Comparison of ENCODE assay signal across 17 cellular contexts in genomic region chr7:7946486-7946885, GRCh38.
"Had no signal": no experiment of that assay in that cellular context is flagged by ENCODE, and none has a peak within 500 bp of the region (broad histone marks: within the 10 kb centered on the region; RNA-seq: fewer than 3 reads in every experiment).

No MANE protein-coding gene starts in this region.

- H3K27me3 Mint-ChIP-seq: activated naive CD4-positive, alpha-beta T cell treated with anti-CD3 and anti-CD28 coated beads, Interleukin-2, amount 10 ng/mL, durations not matched to agents 7 days and 5 days; naive thymus-derived CD4-positive, alpha-beta T cell had no signal

- H3K27me3 ChIP-seq: adrenal gland, colonic mucosa, esophagus squamous epithelium, neutrophil, thyroid gland, vagina had no signal

- H3K4me3 ChIP-seq: adrenal gland, colonic mucosa, esophagus squamous epithelium, left ventricle myocardium inferior, mucosa of descending colon, thyroid gland, vagina had no signal

- H3K36me3 ChIP-seq: adrenal gland, colonic mucosa, esophagus squamous epithelium, left ventricle myocardium inferior, neutrophil, thyroid gland, vagina had no signal

- ATAC-seq: mucosa of descending colon; naive thymus-derived CD4-positive, alpha-beta T cell; stimulated activated effector memory CD8-positive, alpha-beta T cell treated with anti-CD3 and anti-CD28 coated beads, Interleukin-12 subunit alpha, Interleukin-12 subunit beta, amount 100 ng/mL, for 72 hours had no signal

- H3K4me3 Mint-ChIP-seq: activated naive CD4-positive, alpha-beta T cell treated with anti-CD3 and anti-CD28 coated beads, Interleukin-2, amount 10 ng/mL, durations not matched to agents 7 days and 5 days; activated T-helper 1 cell treated with anti-CD3 and anti-CD28 coated beads, Interleukin-12 subunit alpha, Interleukin-12 subunit beta, Interleukin-2, Interleukin-4 antibody, amounts not matched to agents 30 ng/mL and 10 ng/mL and 1 ng/mL, durations not matched to agents 14 hours and 24 hours and 36 hours; stimulated activated effector memory CD8-positive, alpha-beta T cell treated with anti-CD3 and anti-CD28 coated beads, Interleukin-12 subunit alpha, Interleukin-12 subunit beta, amount 100 ng/mL, for 72 hours had no signal

- H3K27ac ChIP-seq: adrenal gland, colonic mucosa, esophagus squamous epithelium, left ventricle myocardium inferior, neutrophil, thyroid gland, vagina had no signal

- H3K27ac Mint-ChIP-seq: activated T-helper 1 cell treated with anti-CD3 and anti-CD28 coated beads, Interleukin-12 subunit alpha, Interleukin-12 subunit beta, Interleukin-2, Interleukin-4 antibody, amounts not matched to agents 30 ng/mL and 10 ng/mL and 1 ng/mL, durations not matched to agents 14 hours and 24 hours and 36 hours; stimulated activated effector memory CD8-positive, alpha-beta T cell treated with anti-CD3 and anti-CD28 coated beads, Interleukin-12 subunit alpha, Interleukin-12 subunit beta, amount 100 ng/mL, for 72 hours had no signal

- H3K4me1 ChIP-seq: adrenal gland, colonic mucosa, esophagus squamous epithelium, left ventricle myocardium inferior, thyroid gland, vagina had no signal

- DNase-seq: activated CD4-positive, alpha-beta T cell treated with anti-CD3 and anti-CD28 coated beads for 4 hours; activated naive CD4-positive, alpha-beta T cell treated with anti-CD3 and anti-CD28 coated beads, Interleukin-2, amount 10 ng/mL, durations not matched to agents 7 days and 5 days; adrenal gland; caudate nucleus; colonic mucosa; esophagus squamous epithelium; hypothalamus; kidney; left ventricle myocardium inferior; mucosa of descending colon; naive thymus-derived CD4-positive, alpha-beta T cell; stimulated activated CD4-positive, alpha-beta T cell treated with anti-CD3 and anti-CD28 coated beads, Interleukin-12 subunit alpha, Interleukin-12 subunit beta, amount 100 ng/mL, for 4 hours; thyroid gland had no signal

- H3K9me3 ChIP-seq: adrenal gland, colonic mucosa, esophagus squamous epithelium, mucosa of descending colon, neutrophil, thyroid gland, vagina had no signal
